9 cellular contexts compared by ENCODE assay signal in genomic region chr20:62816879-62817873, GRCh38. TPM values are rescaled to one million over a fixed set of nuclear protein-coding genes. Genes with fewer than 3 reads are reported as not detected.
DNase-seq lines count a peak whose midpoint lies in the region; ATAC-seq, FAIRE-seq and TF ChIP-seq lines count a peak whose summit lies in the region.
"Had no signal": no experiment of that assay in that cellular context is flagged by ENCODE, and none has a peak within 500 bp of the region (broad histone marks: within the 10 kb centered on the region; RNA-seq: fewer than 3 reads in every experiment).

Gene COL9A3, plus strand, starts transcription at chr20:62817050. Its CDS starts 15 bp downstream, at chr20:62817065.

- no peaks in the 10 kb centered on the region for H3K36me3 ChIP-seq in mesendoderm (ENCODE audit: control insufficient read depth, insufficient read depth, low read length)

- peak within 1 kb of the TSS; percentile 78 for H3K4me2 ChIP-seq in A549
- H3K4me2 ChIP-seq in H9 (ENCODE audit: insufficient read depth, insufficient read length, low read length) = peak within 1 kb of the TSS; percentile 35
- H3K4me2 ChIP-seq in mesendoderm (ENCODE audit: low read length) = peak within 1 kb of the TSS; percentile 30

- H4K91ac ChIP-seq in H9 (ENCODE audit: insufficient read length, low read depth, low read length) = no peak within 1 kb of the TSS

- no peak within 1 kb of the TSS for H4K8ac ChIP-seq in H9 (replicated peaks; ENCODE audit: insufficient read length, low read depth, low read length)
- H4K8ac ChIP-seq in mesendoderm (ENCODE audit: low read depth, low read length) = no peak within 1 kb of the TSS

- H2AK5ac ChIP-seq in H9 (ENCODE audit: insufficient read length, low read length) (no peak within 1 kb of the TSS), mesendoderm (ENCODE audit: low read length) (no peak within 1 kb of the TSS)

- H3K27ac ChIP-seq in A549 = peak within 1 kb of the TSS; percentile 24 to 80; a peak in 4 of 6 replicates
- H3K27ac ChIP-seq in H9 (ENCODE audit: insufficient read length, low read depth, low read length) = no peak within 1 kb of the TSS
- H3K27ac ChIP-seq in mesendoderm (ENCODE audit: low read depth, low read length) = peak within 1 kb of the TSS; percentile 80

- no peak within 1 kb of the TSS for H3T11ph ChIP-seq in H9 (ENCODE audit: low read length)

- H3K79me2 ChIP-seq in H9 (ENCODE audit: insufficient read depth, low read length) = no peaks in the 10 kb centered on the region
- no peaks in the 10 kb centered on the region for H3K79me2 ChIP-seq in mesendoderm (ENCODE audit: control insufficient read depth, insufficient read depth, low read length)

- POLR2A ChIA-PET in A549 (lab: Yijun Ruan, JAX) = no interaction called here

- peaks cover 5% of the 10 kb centered on the region for H3K27me3 Mint-ChIP-seq in H9 (ENCODE audit: low read depth)

- no peak within 1 kb of the TSS for H3K23ac ChIP-seq in H9 (ENCODE audit: insufficient read length, low read depth, low read length)
- peak within 1 kb of the TSS; percentile 86 for H3K23ac ChIP-seq in mesendoderm (ENCODE audit: low read length)

- no peak within 1 kb of the TSS for H2BK120ac ChIP-seq in H9 (ENCODE audit: low read depth, low read length, poor library complexity, severe bottlenecking)
- peak within 1 kb of the TSS; percentile 97 for H2BK120ac ChIP-seq in mesendoderm (ENCODE audit: low read depth, low read length)

- no peak for TF ChIP-seq EP300 in A549 (IDR thresholded peaks at IDR 0.05)

- peaks cover 50% of the 10 kb centered on the region for H3K4me1 ChIP-seq in A549
- H3K4me1 ChIP-seq in H9 (ENCODE audit: insufficient read depth, low read length) = no peaks in the 10 kb centered on the region
- peaks cover 2% of the 10 kb centered on the region for H3K4me1 ChIP-seq in mesendoderm (ENCODE audit: control insufficient read depth, low read depth, low read length)

- H2AFZ ChIP-seq in H9 (ENCODE audit: low read length) = no peak within 1 kb of the TSS

- peak within 1 kb of the TSS; percentile 65 to 80 for H3K4me3 Mint-ChIP-seq in H9

- peaks cover 16% of the 10 kb centered on the region for H3K23me2 ChIP-seq in H9 (ENCODE audit: insufficient read length, low read depth, low read length, poor library complexity, severe bottlenecking)

- H3K27ac Mint-ChIP-seq in H9 = peak within 1 kb of the TSS in 2 of 3 experiments; percentile 46 to 85; a peak in 2 of 7 replicates

- TF ChIP-seq RAD21 in A549 (conservative IDR thresholded peaks at IDR 0.05 in 1 of 2, IDR thresholded peaks at IDR 0.05 in 1 of 2) = no peak

- CTCF ChIA-PET in A549 (lab: Yijun Ruan, JAX) = interaction anchor here (0.6 to 7.1 kb wide), 2 partner anchors 8 to 84 kb away, joined by 3 to 76 read pairs; no protein-coding TSS in a partner anchor

- no peak within 1 kb of the TSS for H4K5ac ChIP-seq in H9 (ENCODE audit: insufficient read length, low read depth, low read length)
- no peak within 1 kb of the TSS for H4K5ac ChIP-seq in mesendoderm (ENCODE audit: low read length)

- H3K79me1 ChIP-seq in H9 (ENCODE audit: insufficient read depth, low read depth, low read length, poor library complexity, severe bottlenecking) = no peaks in the 10 kb centered on the region
- no peaks in the 10 kb centered on the region for H3K79me1 ChIP-seq in mesendoderm (ENCODE audit: low read length)

- H3K36me3 Mint-ChIP-seq in H9 (ENCODE audit: insufficient read depth in 1 of 3, low read depth in 3 of 3) = peaks cover 0 to 10% (median 2%) of the 10 kb centered on the region in 3 experiments; a peak in 3 of 7 replicates

- H3K56ac ChIP-seq in H9 (ENCODE audit: insufficient read length, low read depth, low read length) (no peak within 1 kb of the TSS), mesendoderm (ENCODE audit: low read length) (peak within 1 kb of the TSS; percentile 86)

- peak within 1 kb of the TSS; percentile 40 for H3K4me3 ChIP-seq in A549
- H3K4me3 ChIP-seq in choroid plexus epithelial cell (ENCODE audit: low read depth, low read length) = peak within 1 kb of the TSS; percentile 18
- peak within 1 kb of the TSS; percentile 5 for H3K4me3 ChIP-seq in mesendoderm (ENCODE audit: low read length)

- peak within 1 kb of the TSS; percentile 79 for H3K14ac ChIP-seq in H9 (ENCODE audit: insufficient read depth, low read length)

- ATAC-seq in A549 (no peak), HG03097 (IDR thresholded peaks at IDR 0.05; ENCODE audit: low FRiP score, unreplicated experiment) (no peak)

- no peak within 1 kb of the TSS for H2BK15ac ChIP-seq in H9 (ENCODE audit: low read depth, low read length)
- no peak within 1 kb of the TSS for H2BK15ac ChIP-seq in mesendoderm (replicated peaks; ENCODE audit: low read depth)

- H2BK12ac ChIP-seq in H9 (ENCODE audit: insufficient read length, low read depth, low read length) = no peak within 1 kb of the TSS

- H4K20me1 ChIP-seq in H9 (ENCODE audit: control insufficient read depth, insufficient read depth, insufficient read length) = no peaks in the 10 kb centered on the region

- no peaks in the 10 kb centered on the region for H3K27me3 ChIP-seq in H9 (ENCODE audit: insufficient read depth, low read length)
- no peaks in the 10 kb centered on the region for H3K27me3 ChIP-seq in mesendoderm (ENCODE audit: insufficient read depth, low read length, poor library complexity)

- no peak for DNase-seq in A549 (ENCODE audit: low read depth in 1 of 2, low spot score in 1 of 2)
- no peak for DNase-seq in H9
- no peak for DNase-seq in choroid plexus epithelial cell (ENCODE audit: low read depth)
- peak; percentile 49 for DNase-seq in mesendoderm
- DNase-seq in T-helper 1 cell = no peak
- DNase-seq in stimulated activated CD8-positive, alpha-beta memory T cell treated with anti-CD3 and anti-CD28 coated beads, Interleukin-4, amount 100 ng/mL, for 48 hours = no peak
- no peak for DNase-seq in dermis blood vessel endothelial cell

- H3K18ac ChIP-seq in H9 (ENCODE audit: insufficient read length, low read depth, low read length) (peak within 1 kb of the TSS; percentile 62), mesendoderm (ENCODE audit: low read length) (peak within 1 kb of the TSS; percentile 95)

- no peak for TF ChIP-seq POLR2A in A549 (IDR thresholded peaks at IDR 0.05; ENCODE audit: low read length)

- H2BK20ac ChIP-seq in H9 (ENCODE audit: low read depth, low read length, poor library complexity, severe bottlenecking) = no peak within 1 kb of the TSS

- no peak within 1 kb of the TSS; the same call in 1 of the 2 replicates for H3K4ac ChIP-seq in H9 (ENCODE audit: low read depth, low read length)
- H3K4ac ChIP-seq in mesendoderm (ENCODE audit: low read depth, low read length) = peak within 1 kb of the TSS; percentile 87

- FAIRE-seq in A549 (lab: Jason Lieb, UNC) = no peak

- H2BK5ac ChIP-seq in H9 (ENCODE audit: insufficient read length, low read length) (no peak within 1 kb of the TSS), mesendoderm (ENCODE audit: low read length) (no peak within 1 kb of the TSS)

- TF ChIP-seq CTCF in A549 (IDR thresholded peaks at IDR 0.05) (no peak), H9 (conservative IDR thresholded peaks at IDR 0.05) (no peak), choroid plexus epithelial cell (conservative IDR thresholded peaks at IDR 0.05; ENCODE audit: low read depth, low read length) (no peak)

- peaks cover 14 to 15% of the 10 kb centered on the region in 2 experiments for H3K4me1 Mint-ChIP-seq in H9

- no peaks in the 10 kb centered on the region for H3K9me3 Mint-ChIP-seq in H9

- WGBS in A549 (ENCODE audit: missing lambda C conversion rate) = 70% methylated on average over 16 of the region's 109 CpGs
- no CpG with 5 or more reads among the region's 109 CpGs for WGBS in H9 (ENCODE audit: extremely low coverage, insufficient read length, low lambda C conversion rate)
- WGBS in mesendoderm (ENCODE audit: extremely low coverage, insufficient coverage, low lambda C conversion rate) = no CpG with 5 or more reads among the region's 109 CpGs

- H3K9me3 ChIP-seq in A549 = no peaks in the 10 kb centered on the region
- H3K9me3 ChIP-seq in H9 (ENCODE audit: control insufficient read depth, low read depth, low read length) = no peaks in the 10 kb centered on the region

- H3K9ac ChIP-seq in H9 (ENCODE audit: extremely low read depth, insufficient read length, low read length) (no peak within 1 kb of the TSS), mesendoderm (ENCODE audit: low read length) (peak within 1 kb of the TSS; percentile 72)

TF ChIP-seq in A549, 52 proteins besides CTCF, POLR2A, EP300 and RAD21 (continues in another document):
- TF ChIP-seq E2F6 (IDR thresholded peaks at IDR 0.05; ENCODE audit: borderline replicate concordance, low read depth) (no peak), PHF8 (IDR thresholded peaks at IDR 0.05; ENCODE audit: borderline replicate concordance, low read depth) (no peak), ATOH8 (CRISPR knock-in tag; IDR thresholded peaks at IDR 0.05; ENCODE audit: low read depth) (no peak), ELK1 (IDR thresholded peaks at IDR 0.05; ENCODE audit: low read depth, low read length) (no peak), FOXS1 (CRISPR knock-in tag; IDR thresholded peaks at IDR 0.05) (no peak), RARB (CRISPR knock-in tag; IDR thresholded peaks at IDR 0.05) (no peak)

RNA-seq across cellular contexts. Expression of gene COL9A3, which starts in this region (rescaled TPM):
- 0.26 and 0.41 TPM in 2 replicates for polyA plus RNA-seq in A549 (2011; rRNA removed)
- polyA plus RNA-seq in A549 (2012; cell fraction: cytosol; rRNA removed) = 0.62 and 0.67 TPM in 2 replicates
- polyA plus RNA-seq in A549 (2012; cell fraction: nucleus; rRNA removed) = 2.1 and 2.5 TPM in 2 replicates
- polyA plus RNA-seq in A549 (2017; fragmentation: RNase III; extraction: RNeasy Plus Mini Kit Qiagen cat#74134 plus additional on column Dnase treatment) = 0.42 to 0.54 TPM (median 0.49 TPM) in 3 replicates
- 0.29 TPM in 1 of 2 replicates, not detected in the other for polyA minus RNA-seq in A549 (2011; rRNA and poly(A)+ RNA removed)
- total RNA-seq in H9 (2021) = 137 and 150 TPM in 2 replicates
- 45.6 TPM for polyA plus RNA-seq in mesendoderm (2013, experiment 1 of 2)
- polyA plus RNA-seq in mesendoderm (2013, experiment 2 of 2) = 45.1 TPM
- 1.3 and 1.9 TPM in 2 replicates for total RNA-seq in dermis blood vessel endothelial cell
- total RNA-seq: LHCN-M2 had no signal

Comparison
In these comparisons a context has a peak if more than half of its experiments do, and no peak if none do; other contexts are left out.
1. RNA of gene COL9A3 (total RNA-seq): 137 to 150 TPM in H9; 1.3 to 1.9 TPM in dermis blood vessel endothelial cell; every median in the first group is over 10 times any median in the second.
2. Peak in every context shown above with its lines, with median percentiles within 50 percentile points of each other: H3K4me2 ChIP-seq and H3K4me3 ChIP-seq.